In the genomic region with DNA sequence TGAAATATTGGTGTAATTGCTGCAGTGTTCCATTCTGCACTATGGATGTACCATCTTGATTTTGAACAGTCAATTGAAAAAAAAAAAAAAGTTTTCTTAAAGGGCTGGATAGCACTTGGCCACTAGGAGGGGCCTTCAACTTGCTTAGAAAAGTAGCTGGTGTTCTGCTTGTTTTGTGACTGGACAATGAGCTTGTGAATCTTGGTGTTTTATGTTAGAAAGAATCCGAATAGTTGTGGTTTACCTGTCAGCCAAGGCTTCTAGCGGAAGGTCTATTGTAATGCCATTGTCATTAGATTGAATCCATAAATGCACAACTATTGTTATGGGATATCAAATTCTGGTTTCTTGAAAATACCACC, we compare ENCODE assay signal across 11 cellular contexts.
A peak's percentile ranks its signal among the peaks of the same experiment; 100 is the strongest.
DNase-seq lines count a peak whose midpoint lies in the region; ATAC-seq and TF ChIP-seq lines count a peak whose summit lies in the region.
"Had no signal": no experiment of that assay in that cellular context is flagged by ENCODE, and none has a peak within 500 bp of the region (broad histone marks: within the 10 kb centered on the region; RNA-seq: fewer than 3 reads in every experiment).

No MANE protein-coding gene starts in this region.

- POLR2A ChIA-PET in AG04449 (lab: Yijun Ruan, JAX): interaction anchor here (0.6 to 1.7 kb wide), 3 partner anchors 21 to 173 kb away, joined by 4 to 6 read pairs (median 5); no protein-coding TSS in a partner anchor

- no peaks in the 10 kb centered on the region for H3K36me3 ChIP-seq in kidney epithelial cell (ENCODE audit: control insufficient read depth, insufficient read depth, low read length)
- H3K36me3 ChIP-seq: prostate gland had no signal

- no peak overlapping the region for H3K4me3 Mint-ChIP-seq in activated CD8-positive, alpha-beta memory T cell treated with anti-CD3 and anti-CD28 coated beads, Interleukin-2, amount 10 ng/mL, durations not matched to agents 7 days and 5 days
- H3K4me3 Mint-ChIP-seq: activated T-helper 1 cell treated with anti-CD3 and anti-CD28 coated beads, Interleukin-12 subunit alpha, Interleukin-12 subunit beta, Interleukin-2, Interleukin-4 antibody, amounts not matched to agents 30 ng/mL and 10 ng/mL and 1 ng/mL, durations not matched to agents 14 hours and 24 hours and 36 hours had no signal

- no peaks in the 10 kb centered on the region for H3K27me3 Mint-ChIP-seq in activated CD8-positive, alpha-beta memory T cell treated with anti-CD3 and anti-CD28 coated beads, Interleukin-2, amount 10 ng/mL, durations not matched to agents 7 days and 5 days

- TF ChIP-seq CTCF in AG04449 (IDR thresholded peaks at IDR 0.05; ENCODE audit: insufficient read depth, low read length, missing control alignments) (peak; percentile 50), kidney epithelial cell (IDR thresholded peaks at IDR 0.05; ENCODE audit: insufficient read depth, low read length, poor library complexity, severe bottlenecking) (peak; percentile 41)

- CTCF ChIA-PET in AG04449 (lab: Yijun Ruan, JAX): interaction anchor here (0.6 to 5.1 kb wide), 38 partner anchors 10 to 1049 kb away, joined by 3 to 84 read pairs (median 4); no protein-coding TSS in a partner anchor
- CTCF ChIA-PET in activated CD8-positive, alpha-beta memory T cell treated with anti-CD3 and anti-CD28 coated beads, Interleukin-2, amount 10 ng/mL, durations not matched to agents 7 days and 5 days (lab: Charles Lee): interaction anchor here (1.3 kb wide), 1 partner anchor 14 kb away, joined by 3 read pairs; no protein-coding TSS in a partner anchor

- no peak overlapping the region for H3K27ac Mint-ChIP-seq in activated CD8-positive, alpha-beta memory T cell treated with anti-CD3 and anti-CD28 coated beads, Interleukin-2, amount 10 ng/mL, durations not matched to agents 7 days and 5 days
- H3K27ac Mint-ChIP-seq: activated T-helper 1 cell treated with anti-CD3 and anti-CD28 coated beads, Interleukin-12 subunit alpha, Interleukin-12 subunit beta, Interleukin-2, Interleukin-4 antibody, amounts not matched to agents 30 ng/mL and 10 ng/mL and 1 ng/mL, durations not matched to agents 14 hours and 24 hours and 36 hours had no signal

- H3K4me3 ChIP-seq in AG04449 (ENCODE audit: low read depth, low read length) (no peak overlapping the region), kidney epithelial cell (ENCODE audit: low read depth, low read length) (no peak overlapping the region)
- H3K4me3 ChIP-seq: prostate gland had no signal

- no peaks in the 10 kb centered on the region for H3K36me3 Mint-ChIP-seq in activated CD8-positive, alpha-beta memory T cell treated with anti-CD3 and anti-CD28 coated beads, Interleukin-2, amount 10 ng/mL, durations not matched to agents 7 days and 5 days

- no peak for ATAC-seq in activated CD8-positive, alpha-beta memory T cell treated with anti-CD3 and anti-CD28 coated beads, Interleukin-2, amount 10 ng/mL, durations not matched to agents 7 days and 5 days
- ATAC-seq: Right ventricle myocardium inferior had no signal

- no peaks in the 10 kb centered on the region for H3K27me3 ChIP-seq in kidney epithelial cell (ENCODE audit: control insufficient read depth, insufficient read depth, low read length)

- H3K4me1 Mint-ChIP-seq in activated CD8-positive, alpha-beta memory T cell treated with anti-CD3 and anti-CD28 coated beads, Interleukin-2, amount 10 ng/mL, durations not matched to agents 7 days and 5 days: no peaks in the 10 kb centered on the region

- no peak for DNase-seq in AG04449 (ENCODE audit: low read depth, low spot score)
- DNase-seq in HT1080 (ENCODE audit: low read depth): peak; percentile 70
- DNase-seq in amniotic epithelial cell (ENCODE audit: low read depth): peak; percentile 79
- DNase-seq in kidney epithelial cell (ENCODE audit: low read depth): no peak
- no peak for DNase-seq in activated T-cell treated with anti-CD3 and anti-CD28 coated beads for 4 hours
- DNase-seq in activated CD8-positive, alpha-beta memory T cell treated with anti-CD3 and anti-CD28 coated beads, Interleukin-2, amount 10 ng/mL, durations not matched to agents 7 days and 5 days: no peak
- no peak for DNase-seq in GF-D8 (lab: John Stamatoyannopoulos, UW)
- no peak for DNase-seq in mesenteric fat pad (ENCODE audit: low spot score)

- no peaks in the 10 kb centered on the region for H3K9me3 Mint-ChIP-seq in activated CD8-positive, alpha-beta memory T cell treated with anti-CD3 and anti-CD28 coated beads, Interleukin-2, amount 10 ng/mL, durations not matched to agents 7 days and 5 days (ENCODE audit: low read depth)
- H3K9me3 Mint-ChIP-seq: activated T-helper 1 cell treated with anti-CD3 and anti-CD28 coated beads, Interleukin-12 subunit alpha, Interleukin-12 subunit beta, Interleukin-2, Interleukin-4 antibody, amounts not matched to agents 30 ng/mL and 10 ng/mL and 1 ng/mL, durations not matched to agents 14 hours and 24 hours and 36 hours had no signal

Comparison
In these comparisons a context has a peak if more than half of its experiments do, and no peak if none do; other contexts are left out.
1. DNase-seq: peak in HT1080 (single experiment) and amniotic epithelial cell (single experiment); none in AG04449 (single experiment), kidney epithelial cell (single experiment), activated T-cell treated with anti-CD3 and anti-CD28 coated beads for 4 hours (single experiment), activated CD8-positive, alpha-beta memory T cell treated with anti-CD3 and anti-CD28 coated beads, Interleukin-2, amount 10 ng/mL, durations not matched to agents 7 days and 5 days (single experiment), GF-D8 (single experiment) and mesenteric fat pad (single experiment).